ENCODE assay signal across 7 cellular contexts in genomic region chr7:26369519-26370385, GRCh38.
A peak's percentile ranks its signal among the peaks of the same experiment; 100 is the strongest.
DNase-seq lines count a peak whose midpoint lies in the region; ATAC-seq and TF ChIP-seq lines count a peak whose summit lies in the region.

No MANE protein-coding gene starts in this region.

- H3K9me3 ChIP-seq in DND-41 (ENCODE audit: insufficient read depth, low read length, severe bottlenecking) (no peaks in the 10 kb centered on the region), cardiac muscle cell (ENCODE audit: low read depth) (no peaks in the 10 kb centered on the region)

- H3K79me2 ChIP-seq in DND-41 (ENCODE audit: insufficient read depth, low read length): no peaks in the 10 kb centered on the region

- DNase-seq in DND-41: peak; percentile 60
- DNase-seq in HFF-Myc (ENCODE audit: extremely low read depth, low read depth): peak; percentile 12
- peak; percentile 45 for DNase-seq in NCI-H446 treated with DMSO at 0.1 percent for 48 hours (lab: John Stamatoyannopoulos, UW)
- DNase-seq in activated T-helper 1 cell treated with anti-CD3 and anti-CD28 coated beads, Interleukin-12 subunit alpha, Interleukin-12 subunit beta, Interleukin-2, Interleukin-4 antibody, amounts not matched to agents 30 ng/mL and 10 ng/mL and 1 ng/mL, durations not matched to agents 14 hours and 24 hours and 36 hours (ENCODE audit: low spot score): peak; percentile 8
- DNase-seq in cardiac muscle cell (ENCODE audit: low read depth in 1 of 2, low spot score in 1 of 2): peak; percentile 59 to 64
- no peak for DNase-seq in sciatic nerve (ENCODE audit: low spot score)
- no peak for DNase-seq in activated T-helper 2 cell treated with anti-CD3 and anti-CD28 coated beads, Interferon-gamma antibody, Interleukin-2, Interleukin-4, amounts not matched to agents 10 μg/mL and 5 μg/mL and 100 μg/mL, durations not matched to agents 14 hours and 24 hours and 36 hours (ENCODE audit: low spot score)

- no peaks in the 10 kb centered on the region for H3K9me3 Mint-ChIP-seq in activated T-helper 1 cell treated with anti-CD3 and anti-CD28 coated beads, Interleukin-12 subunit alpha, Interleukin-12 subunit beta, Interleukin-2, Interleukin-4 antibody, amounts not matched to agents 30 ng/mL and 10 ng/mL and 1 ng/mL, durations not matched to agents 14 hours and 24 hours and 36 hours
- H3K9me3 Mint-ChIP-seq in activated T-helper 2 cell treated with anti-CD3 and anti-CD28 coated beads, Interferon-gamma antibody, Interleukin-2, Interleukin-4, amounts not matched to agents 10 μg/mL and 5 μg/mL and 100 μg/mL, durations not matched to agents 14 hours and 24 hours and 36 hours: no peaks in the 10 kb centered on the region

- H3K4me3 ChIP-seq in DND-41 (ENCODE audit: low read depth in 1 of 2, low read length in 2 of 2) (peak overlapping the region; percentile 16 to 55; a peak in 3 of 4 replicates), HFF-Myc (replicated peaks; ENCODE audit: low read depth, low read length) (no peak overlapping the region), cardiac muscle cell (no peak overlapping the region)

- intact Hi-C loops in activated T-helper 1 cell treated with anti-CD3 and anti-CD28 coated beads, Interleukin-12 subunit alpha, Interleukin-12 subunit beta, Interleukin-2, Interleukin-4 antibody, amounts not matched to agents 30 ng/mL and 10 ng/mL and 1 ng/mL, durations not matched to agents 14 hours and 24 hours and 36 hours (cut with micrococcal nuclease): loop anchor here (1.0 to 10.0 kb wide), 10 partner anchors 8 to 1665 kb away; partner anchors contain the start of gene SKAP2
- intact Hi-C loops in sciatic nerve (cut with DNase I): loop anchor here (5.0 to 10.0 kb wide), 4 partner anchors 285 to 785 kb away; partner anchors contain the start of genes HOXA3 and HOXA7
- intact Hi-C loops in activated T-helper 2 cell treated with anti-CD3 and anti-CD28 coated beads, Interferon-gamma antibody, Interleukin-2, Interleukin-4, amounts not matched to agents 10 μg/mL and 5 μg/mL and 100 μg/mL, durations not matched to agents 14 hours and 24 hours and 36 hours (cut with micrococcal nuclease): loop anchor here (1.0 to 10.0 kb wide), 3 partner anchors 298 to 792 kb away; no protein-coding TSS in a partner anchor

- TF ChIP-seq CTCF in DND-41 (IDR thresholded peaks at IDR 0.05; ENCODE audit: borderline replicate concordance, extremely low read depth, low read length, poor library complexity, severe bottlenecking) (peak; percentile 86), HFF-Myc (IDR thresholded peaks at IDR 0.05; ENCODE audit: low read depth, low read length, missing control alignments) (peak; percentile 67), cardiac muscle cell (IDR thresholded peaks at IDR 0.05; ENCODE audit: low read depth, low read length) (peak; percentile 78)

- H3K4me3 Mint-ChIP-seq in activated T-helper 1 cell treated with anti-CD3 and anti-CD28 coated beads, Interleukin-12 subunit alpha, Interleukin-12 subunit beta, Interleukin-2, Interleukin-4 antibody, amounts not matched to agents 30 ng/mL and 10 ng/mL and 1 ng/mL, durations not matched to agents 14 hours and 24 hours and 36 hours: no peak overlapping the region
- H3K4me3 Mint-ChIP-seq in activated T-helper 2 cell treated with anti-CD3 and anti-CD28 coated beads, Interferon-gamma antibody, Interleukin-2, Interleukin-4, amounts not matched to agents 10 μg/mL and 5 μg/mL and 100 μg/mL, durations not matched to agents 14 hours and 24 hours and 36 hours (ENCODE audit: low read depth): no peak overlapping the region

- H2AFZ ChIP-seq in DND-41 (ENCODE audit: low read depth, low read length): peak overlapping the region; percentile 67

- no peaks in the 10 kb centered on the region for H4K20me1 ChIP-seq in DND-41 (ENCODE audit: insufficient read depth, low read length)

- H3K4me1 ChIP-seq in DND-41 (ENCODE audit: insufficient read depth, low read length) (peaks cover 20% of the 10 kb centered on the region), cardiac muscle cell (ENCODE audit: low read depth) (no peaks in the 10 kb centered on the region)

- H3K9ac ChIP-seq in DND-41 (ENCODE audit: low read depth, low read length): peak overlapping the region; percentile 40

- no peak overlapping the region for H3K27ac Mint-ChIP-seq in activated T-helper 1 cell treated with anti-CD3 and anti-CD28 coated beads, Interleukin-12 subunit alpha, Interleukin-12 subunit beta, Interleukin-2, Interleukin-4 antibody, amounts not matched to agents 30 ng/mL and 10 ng/mL and 1 ng/mL, durations not matched to agents 14 hours and 24 hours and 36 hours
- no peak overlapping the region for H3K27ac Mint-ChIP-seq in activated T-helper 2 cell treated with anti-CD3 and anti-CD28 coated beads, Interferon-gamma antibody, Interleukin-2, Interleukin-4, amounts not matched to agents 10 μg/mL and 5 μg/mL and 100 μg/mL, durations not matched to agents 14 hours and 24 hours and 36 hours

- peaks cover 35% of the 10 kb centered on the region for H3K36me3 Mint-ChIP-seq in activated T-helper 1 cell treated with anti-CD3 and anti-CD28 coated beads, Interleukin-12 subunit alpha, Interleukin-12 subunit beta, Interleukin-2, Interleukin-4 antibody, amounts not matched to agents 30 ng/mL and 10 ng/mL and 1 ng/mL, durations not matched to agents 14 hours and 24 hours and 36 hours (ENCODE audit: low read depth)
- peaks cover 51% of the 10 kb centered on the region for H3K36me3 Mint-ChIP-seq in activated T-helper 2 cell treated with anti-CD3 and anti-CD28 coated beads, Interferon-gamma antibody, Interleukin-2, Interleukin-4, amounts not matched to agents 10 μg/mL and 5 μg/mL and 100 μg/mL, durations not matched to agents 14 hours and 24 hours and 36 hours (ENCODE audit: low read depth)

- peak overlapping the region; percentile 78 for H3K4me2 ChIP-seq in DND-41 (ENCODE audit: insufficient read depth, low read length)

- H3K4me1 Mint-ChIP-seq in activated T-helper 1 cell treated with anti-CD3 and anti-CD28 coated beads, Interleukin-12 subunit alpha, Interleukin-12 subunit beta, Interleukin-2, Interleukin-4 antibody, amounts not matched to agents 30 ng/mL and 10 ng/mL and 1 ng/mL, durations not matched to agents 14 hours and 24 hours and 36 hours (ENCODE audit: low read depth): peaks cover 14% of the 10 kb centered on the region
- peaks cover 14% of the 10 kb centered on the region for H3K4me1 Mint-ChIP-seq in activated T-helper 2 cell treated with anti-CD3 and anti-CD28 coated beads, Interferon-gamma antibody, Interleukin-2, Interleukin-4, amounts not matched to agents 10 μg/mL and 5 μg/mL and 100 μg/mL, durations not matched to agents 14 hours and 24 hours and 36 hours (ENCODE audit: low read depth)

- peak; percentile 94 for ATAC-seq in DND-41 (ENCODE audit: insufficient read depth, low read depth)
- peak; percentile 74 for ATAC-seq in sciatic nerve

- H3K27me3 Mint-ChIP-seq in activated T-helper 1 cell treated with anti-CD3 and anti-CD28 coated beads, Interleukin-12 subunit alpha, Interleukin-12 subunit beta, Interleukin-2, Interleukin-4 antibody, amounts not matched to agents 30 ng/mL and 10 ng/mL and 1 ng/mL, durations not matched to agents 14 hours and 24 hours and 36 hours (ENCODE audit: insufficient read depth): peaks cover 7% of the 10 kb centered on the region
- H3K27me3 Mint-ChIP-seq in activated T-helper 2 cell treated with anti-CD3 and anti-CD28 coated beads, Interferon-gamma antibody, Interleukin-2, Interleukin-4, amounts not matched to agents 10 μg/mL and 5 μg/mL and 100 μg/mL, durations not matched to agents 14 hours and 24 hours and 36 hours (ENCODE audit: low read depth): no peaks in the 10 kb centered on the region

- H3K27me3 ChIP-seq in DND-41 (ENCODE audit: insufficient read depth, low read length, poor library complexity): no peaks in the 10 kb centered on the region
- H3K27me3 ChIP-seq in cardiac muscle cell: peaks cover 9% of the 10 kb centered on the region

- H3K27ac ChIP-seq in DND-41 (ENCODE audit: low read length) (peak overlapping the region; percentile 77), cardiac muscle cell (no peak overlapping the region)

- H3K36me3 ChIP-seq in DND-41 (ENCODE audit: insufficient read depth, low read length) (peaks cover 12% of the 10 kb centered on the region), cardiac muscle cell (no peaks in the 10 kb centered on the region)

Comparison
In these comparisons a context has a peak if more than half of its experiments do, and no peak if none do; other contexts are left out.
1. DNase-seq: peak in DND-41 (single experiment), HFF-Myc (single experiment), NCI-H446 treated with DMSO at 0.1 percent for 48 hours (single experiment), activated T-helper 1 cell treated with anti-CD3 and anti-CD28 coated beads, Interleukin-12 subunit alpha, Interleukin-12 subunit beta, Interleukin-2, Interleukin-4 antibody, amounts not matched to agents 30 ng/mL and 10 ng/mL and 1 ng/mL, durations not matched to agents 14 hours and 24 hours and 36 hours (single experiment) and cardiac muscle cell (2 of 2); none in sciatic nerve (single experiment) and activated T-helper 2 cell treated with anti-CD3 and anti-CD28 coated beads, Interferon-gamma antibody, Interleukin-2, Interleukin-4, amounts not matched to agents 10 μg/mL and 5 μg/mL and 100 μg/mL, durations not matched to agents 14 hours and 24 hours and 36 hours (single experiment).
2. H3K4me3 ChIP-seq: peak in DND-41 (2 of 2); none in HFF-Myc (single experiment) and cardiac muscle cell (single experiment).
3. Peak in every context shown above with its lines, with median percentiles within 50 percentile points of each other: CTCF ChIP-seq.